11 cellular contexts compared by ENCODE assay signal in the genomic region with DNA sequence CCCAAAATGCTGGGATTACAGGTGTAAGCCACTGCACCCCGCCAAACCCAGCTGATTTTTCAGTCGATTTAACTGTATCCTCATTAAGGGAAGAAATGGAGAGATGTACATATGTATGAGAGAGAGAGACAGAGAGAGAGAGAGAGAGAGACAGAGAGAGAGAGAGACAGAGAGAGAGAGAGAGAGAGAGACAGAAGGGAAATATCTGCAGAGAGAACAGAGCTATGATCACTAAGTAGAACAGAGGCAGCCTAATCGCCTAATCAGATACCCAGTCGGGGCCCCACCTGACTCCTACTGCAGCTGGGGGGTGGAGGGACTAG.
A peak's percentile ranks its signal among the peaks of the same experiment; 100 is the strongest.
DNase-seq lines count a peak whose midpoint lies in the region; ATAC-seq and TF ChIP-seq lines count a peak whose summit lies in the region.
"Had no signal": no experiment of that assay in that cellular context is flagged by ENCODE, and none has a peak within 500 bp of the region (broad histone marks: within the 10 kb centered on the region; RNA-seq: fewer than 3 reads in every experiment).

No MANE protein-coding gene starts in this region.

- H3K36me3 ChIP-seq in WERI-Rb-1 (no peaks in the 10 kb centered on the region), iPS-15b (ENCODE audit: control insufficient read depth, insufficient read depth, low read length) (no peaks in the 10 kb centered on the region), skeletal muscle satellite cell (ENCODE audit: insufficient read depth, low read length) (no peaks in the 10 kb centered on the region)

- peaks cover 3% of the 10 kb centered on the region for H3K9me3 ChIP-seq in WERI-Rb-1 (ENCODE audit: severe bottlenecking)
- no peaks in the 10 kb centered on the region for H3K9me3 ChIP-seq in iPS-15b (ENCODE audit: control insufficient read depth, insufficient read depth, low read length)
- H3K9me3 ChIP-seq in skeletal muscle satellite cell (replicated peaks; ENCODE audit: low read length): no peaks in the 10 kb centered on the region

- peaks cover 54% of the 10 kb centered on the region for H3K27me3 Mint-ChIP-seq in activated T-cell treated with anti-CD3 and anti-CD28 coated beads, Interleukin-2, amount 50 U/mL, for 4 hours (ENCODE audit: low read depth)

- no peak for DNase-seq in activated T-cell treated with anti-CD3 and anti-CD28 coated beads, Interleukin-2, amount 50 U/mL, for 4 hours
- no peak for DNase-seq in activated T-cell treated with anti-CD3 and anti-CD28 coated beads, Interleukin-2, amount 50 U/mL, for 1 hour
- DNase-seq in WERI-Rb-1 (no peak), NOMO-1 (lab: John Stamatoyannopoulos, UW; ENCODE audit: unreplicated experiment in 2 of 2) (no peak), NCI-H187 (lab: John Stamatoyannopoulos, UW) (no peak)
- no peak for DNase-seq in activated CD4-positive, alpha-beta T cell treated with anti-CD3 and anti-CD28 coated beads for 48 hours
- DNase-seq: DND-41, Karpas-422 had no signal

- peak overlapping the region; percentile 85 for H3K27ac ChIP-seq in WERI-Rb-1

- TF ChIP-seq CTCF in WERI-Rb-1 (IDR thresholded peaks at IDR 0.05; ENCODE audit: low read depth, low read length): no peak

- H3K4me1 Mint-ChIP-seq in activated T-cell treated with anti-CD3 and anti-CD28 coated beads, Interleukin-2, amount 50 U/mL, for 4 hours (ENCODE audit: low read depth): peaks cover 13% of the 10 kb centered on the region

- H3K9ac ChIP-seq in iPS-15b (ENCODE audit: low read depth, low read length): peak overlapping the region; percentile 54
- H3K9ac ChIP-seq in skeletal muscle satellite cell (ENCODE audit: low read depth, low read length): no peak overlapping the region

- peak overlapping the region; percentile 73 for H3K4me2 ChIP-seq in skeletal muscle satellite cell (ENCODE audit: low read length)

- peak overlapping the region; percentile 62 for H3K4me3 ChIP-seq in WERI-Rb-1 (ENCODE audit: low read depth, low read length)
- H3K4me3 ChIP-seq in iPS-15b (ENCODE audit: low read depth, low read length): peak overlapping the region; percentile 84
- no peak overlapping the region for H3K4me3 ChIP-seq in skeletal muscle satellite cell (ENCODE audit: low read length)

- H3K36me3 Mint-ChIP-seq in activated T-cell treated with anti-CD3 and anti-CD28 coated beads, Interleukin-2, amount 50 U/mL, for 4 hours (ENCODE audit: insufficient read depth): no peaks in the 10 kb centered on the region

- H3K4me3 Mint-ChIP-seq in activated T-cell treated with anti-CD3 and anti-CD28 coated beads, Interleukin-2, amount 50 U/mL, for 4 hours: peak overlapping the region; percentile 29
- H3K4me3 Mint-ChIP-seq: T-helper 2 cell treated with Interferon-gamma antibody and Interleukin-4, amounts not matched to agents 5 μg/mL and 100 μg/mL, for 36 hours had no signal

- peak in 1 of 2 donors; percentile 10 for ATAC-seq in activated T-cell treated with anti-CD3 and anti-CD28 coated beads, Interleukin-2, amount 50 U/mL, for 4 hours

- H3K27me3 ChIP-seq in WERI-Rb-1 (ENCODE audit: insufficient read depth, low read depth, severe bottlenecking) (no peaks in the 10 kb centered on the region), iPS-15b (ENCODE audit: control insufficient read depth, insufficient read depth, low read length) (peaks cover 4% of the 10 kb centered on the region), skeletal muscle satellite cell (ENCODE audit: control insufficient read depth, insufficient read depth, low read length) (peaks cover 23% of the 10 kb centered on the region)

- H3K9me3 Mint-ChIP-seq in activated T-cell treated with anti-CD3 and anti-CD28 coated beads, Interleukin-2, amount 50 U/mL, for 4 hours: peaks cover 1% of the 10 kb centered on the region
- H3K9me3 Mint-ChIP-seq: T-helper 2 cell treated with Interferon-gamma antibody and Interleukin-4, amounts not matched to agents 5 μg/mL and 100 μg/mL, for 36 hours had no signal

- H3K4me1 ChIP-seq in iPS-15b (ENCODE audit: control insufficient read depth, insufficient read depth, low read length): no peaks in the 10 kb centered on the region
- peaks cover 10% of the 10 kb centered on the region for H3K4me1 ChIP-seq in skeletal muscle satellite cell (ENCODE audit: control insufficient read depth, insufficient read depth, low read length)
